Comparison of ENCODE assay signal across 22 cellular contexts in the genomic region with DNA sequence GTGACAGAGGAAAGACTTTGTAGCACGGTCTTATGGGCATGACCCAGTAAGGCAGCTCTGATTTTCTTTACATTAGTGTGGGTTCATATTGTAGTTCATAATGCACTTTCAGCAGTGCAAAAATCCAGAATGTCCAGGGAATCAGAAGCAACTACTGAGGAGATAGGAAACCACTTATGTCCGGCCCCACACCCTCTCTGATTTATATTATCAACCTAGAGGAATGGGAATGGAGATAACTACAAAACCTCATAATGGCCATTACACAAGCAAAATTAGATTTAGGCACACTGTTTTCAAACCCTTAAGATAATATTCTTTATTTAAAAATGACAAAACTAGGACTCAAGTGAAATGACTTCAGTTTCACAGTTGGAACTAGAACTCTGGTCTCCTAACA. TPM values are rescaled to one million over a fixed set of nuclear protein-coding genes. Genes with fewer than 3 reads are reported as not detected.
DNase-seq lines count a peak whose midpoint lies in the region; ATAC-seq, FAIRE-seq and TF ChIP-seq lines count a peak whose summit lies in the region.
"Had no signal": no experiment of that assay in that cellular context is flagged by ENCODE, and none has a peak within 500 bp of the region (broad histone marks: within the 10 kb centered on the region; RNA-seq: fewer than 3 reads in every experiment).

No MANE protein-coding gene starts in this region.

- FAIRE-seq in K562 (lab: Jason Lieb, UNC), result no peak
- FAIRE-seq: D721Med, G401.6, GM12891, GM19239 had no signal

- H3K9ac ChIP-seq in SK-N-SH (no peak overlapping the region), K562 (ENCODE audit: insufficient read depth in 1 of 2, low read depth in 2 of 2, low read length in 2 of 2) (no peak overlapping the region)
- H3K9ac ChIP-seq: BLaER1 treated with 17β-estradiol and CSF1 and Interleukin-3, amounts not matched to agents 10 nM and 100 nM had no signal

- H3K27me3 Mint-ChIP-seq in type B pancreatic cell, result no peaks in the 10 kb centered on the region
- H3K27me3 Mint-ChIP-seq: B cell; CD4-positive, alpha-beta T cell had no signal

- no peaks in the 10 kb centered on the region for H3K9me3 ChIP-seq in SK-N-SH
- no peaks in the 10 kb centered on the region for H3K9me3 ChIP-seq in K562 (replicated peaks; ENCODE audit: control insufficient read depth, insufficient read depth, low read depth, low read length)
- H3K9me3 ChIP-seq: A549, Caco-2 had no signal

- H4K20me1 ChIP-seq in SK-N-SH (ENCODE audit: insufficient read depth) (peaks cover 92% of the 10 kb centered on the region), K562 (replicated peaks; ENCODE audit: control insufficient read depth, insufficient read depth, low read length) (peaks cover 14% of the 10 kb centered on the region; the same call in 1 of the 2 replicates)

- H3K9me1 ChIP-seq in K562 (ENCODE audit: control insufficient read depth, insufficient read depth, low read length), result peaks cover 2% of the 10 kb centered on the region

- H3K4me1 ChIP-seq in SK-N-SH (ENCODE audit: control insufficient read depth in 1 of 2, insufficient read depth in 2 of 2, low read depth in 1 of 2, low read length in 1 of 2) (peaks cover 0 to 5% of the 10 kb centered on the region in 2 experiments; a peak in 3 of 4 replicates), K562 (replicated peaks in 1 of 2; ENCODE audit: control insufficient read depth in 2 of 2, insufficient read depth in 2 of 2, low read length in 2 of 2) (peaks cover 0 to 10% of the 10 kb centered on the region in 2 experiments; a peak in 1 of 5 replicates)

- no peak overlapping the region for H3K4me2 ChIP-seq in SK-N-SH
- no peak overlapping the region for H3K4me2 ChIP-seq in K562 (ENCODE audit: insufficient read depth, low read length)
- H3K4me2 ChIP-seq: A549; BLaER1 treated with 17β-estradiol and CSF1 and Interleukin-3, amounts not matched to agents 10 nM and 100 nM had no signal

- H3K4me3 Mint-ChIP-seq in type B pancreatic cell, result no peak overlapping the region
- H3K4me3 Mint-ChIP-seq: B cell; CD4-positive, alpha-beta T cell; CD8-positive, alpha-beta T cell had no signal

- H3K27me3 ChIP-seq in SK-N-SH (ENCODE audit: insufficient read depth), result no peaks in the 10 kb centered on the region
- H3K27me3 ChIP-seq in K562 (ENCODE audit: control insufficient read depth in 2 of 2, insufficient read depth in 2 of 2, low read length in 2 of 2), result no peaks in the 10 kb centered on the region
- H3K27me3 ChIP-seq: BLaER1 treated with 17β-estradiol and CSF1 and Interleukin-3, amounts not matched to agents 10 nM and 100 nM had no signal

- no peaks in the 10 kb centered on the region for H3K9me2 ChIP-seq in SK-N-SH

- CTCF ChIA-PET in SK-N-SH (lab: Yijun Ruan, JAX), result interaction anchor here (1.0 to 1.2 kb wide), 2 partner anchors 8 to 27 kb away, joined by 3 to 4 read pairs; no protein-coding TSS in a partner anchor
- CTCF ChIA-PET in K562 (lab: Yijun Ruan, JAX; ENCODE audit: low intra/inter-chr PET ratio), result no interaction called here

- in situ Hi-C loops in K562 (cut with MboI), result no loop called here

- peaks cover 8% of the 10 kb centered on the region for H3K36me3 Mint-ChIP-seq in type B pancreatic cell

- H2AFZ ChIP-seq in SK-N-SH (ENCODE audit: low read depth) (no peak overlapping the region), K562 (ENCODE audit: low read depth, low read length) (no peak overlapping the region)

- TF ChIP-seq RAD21 in SK-N-SH (IDR thresholded peaks at IDR 0.05; ENCODE audit: low read length) (no peak), K562 (CRISPR knock-in tag; conservative IDR thresholded peaks at IDR 0.05 in 1 of 2, IDR thresholded peaks at IDR 0.05 in 1 of 2) (no peak)

- no peak overlapping the region for H3K27ac ChIP-seq in SK-N-SH (ENCODE audit: low read depth in 2 of 2, low read length in 1 of 2)
- no peak overlapping the region for H3K27ac ChIP-seq in K562 (ENCODE audit: extremely low read depth, low read depth, low read length)
- H3K27ac ChIP-seq: 22Rv1; A549; BLaER1 treated with 17β-estradiol and CSF1 and Interleukin-3, amounts not matched to agents 10 nM and 100 nM; C4-2B had no signal

- no peak for TF ChIP-seq EP300 in SK-N-SH (IDR thresholded peaks at IDR 0.05; ENCODE audit: borderline replicate concordance in 1 of 2, low read depth in 1 of 2, low read length in 1 of 2)
- TF ChIP-seq EP300 in K562 (IDR thresholded peaks at IDR 0.05; ENCODE audit: low read length), result no peak

- POLR2A ChIA-PET in SK-N-SH (lab: Yijun Ruan, JAX), result no interaction called here
- POLR2A ChIA-PET in K562 (lab: Yijun Ruan, JAX), result interaction anchor here (0.8 kb wide), 1 partner anchor 8 kb away, joined by 4 read pairs; no protein-coding TSS in a partner anchor

- peak overlapping the region; percentile 86 for H3K27ac Mint-ChIP-seq in type B pancreatic cell
- H3K27ac Mint-ChIP-seq: B cell; CD4-positive, alpha-beta T cell; CD8-positive, alpha-beta T cell had no signal

- H3K79me2 ChIP-seq in SK-N-SH (ENCODE audit: insufficient read depth), result peaks cover 100% of the 10 kb centered on the region
- H3K79me2 ChIP-seq in K562 (ENCODE audit: control insufficient read depth, insufficient read depth, low read length), result peaks cover 34% of the 10 kb centered on the region

- H3K4me3 ChIP-seq in SK-N-SH (ENCODE audit: low read depth in 2 of 2, low read length in 1 of 2), result no peak overlapping the region
- H3K4me3 ChIP-seq in K562, result no peak overlapping the region
- H3K4me3 ChIP-seq: A549; BLaER1 treated with 17β-estradiol and CSF1 and Interleukin-3, amounts not matched to agents 10 nM and 100 nM had no signal

- DNase-seq in SK-N-SH (no peak), K562 (ENCODE audit: extremely low read depth in 1 of 4, low spot score in 3 of 4) (no peak), type B pancreatic cell (ENCODE audit: extremely low spot score, unreplicated experiment) (no peak), T-helper 1 cell (no peak), NCI-H226 (no peak)
- DNase-seq: AML-193; Caco-2; Calu3; CD4-positive, alpha-beta T cell; CD8-positive, alpha-beta T cell; DMS79 treated with DMSO at 0.1 percent for 48 hours; GF-D8 had no signal

- ATAC-seq in SK-N-SH treated with all-trans-retinoic acid at 6 μM for 48 hours (no peak), K562 (no peak)
- ATAC-seq: A549; CD8-positive, alpha-beta T cell had no signal

- WGBS in SK-N-SH (ENCODE audit: low lambda C conversion rate), result 96% methylated on average over 2 of the region's 2 CpGs
- 42% methylated on average over 2 of the region's 2 CpGs for WGBS in K562 (ENCODE audit: insufficient coverage, low coverage, missing lambda C conversion rate)

- no peak for TF ChIP-seq CTCF in SK-N-SH (IDR thresholded peaks at IDR 0.05)
- TF ChIP-seq CTCF in K562 (IDR thresholded peaks at IDR 0.05 in 2 of 3, conservative IDR thresholded peaks at IDR 0.05 in 1 of 3; ENCODE audit: insufficient read depth in 2 of 3, low read depth in 1 of 3, low read length in 3 of 3), result no peak
- no peak for TF ChIP-seq CTCF in type B pancreatic cell (conservative IDR thresholded peaks at IDR 0.05)

- H3K9me3 Mint-ChIP-seq in type B pancreatic cell, result no peaks in the 10 kb centered on the region
- H3K9me3 Mint-ChIP-seq: CD4-positive, alpha-beta T cell; CD8-positive, alpha-beta T cell had no signal

- intact Hi-C loops in K562 (cut with micrococcal nuclease), result no loop called here

- H3K4me1 Mint-ChIP-seq in type B pancreatic cell (ENCODE audit: unreplicated experiment), result peaks cover 20% of the 10 kb centered on the region

- peaks cover 12% of the 10 kb centered on the region for H3F3A ChIP-seq in SK-N-SH (replicated peaks; ENCODE audit: insufficient read depth)

- no peak for TF ChIP-seq POLR2A in K562 (conservative IDR thresholded peaks at IDR 0.05)

- H3K36me3 ChIP-seq in SK-N-SH (replicated peaks in 1 of 2; ENCODE audit: control insufficient read depth in 1 of 2, insufficient read depth in 2 of 2, low read length in 1 of 2) (peaks cover 0 to 3% of the 10 kb centered on the region in 2 experiments), K562 (ENCODE audit: control insufficient read depth, insufficient read depth, low read length) (0 out of 3 replicates have a peak, but pooled peaks cover 2% of the 10 kb centered on the region)

- BruUV-seq in K562 (replicated peaks; lab: Mats Ljungman, UMichigan), result no TSS peak

RNA-seq across cellular contexts. Expression of gene MAP2K4, which starts 7.9 kb away (rescaled TPM):
- polyA plus RNA-seq in SK-N-SH (2012; rRNA removed), result 10.6 and 14.0 TPM in 2 replicates
- polyA plus RNA-seq in SK-N-SH (2012; cell fraction: cytosol; rRNA removed), result 15.9 and 17.4 TPM in 2 replicates
- polyA plus RNA-seq in SK-N-SH (2012; cell fraction: nucleus; rRNA removed), result 9.2 and 19.3 TPM in 2 replicates
- 6.6 and 20.0 TPM in 2 replicates for total RNA-seq in K562 (2011; cell fraction: chromatin; rRNA removed; ENCODE audit: low replicate concordance)
- 3.5 and 5.9 TPM in 2 replicates for total RNA-seq in K562 (2011; cell fraction: nucleolus; rRNA removed)
- total RNA-seq in K562 (2011; cell fraction: nucleoplasm; rRNA removed), result 10.2 and 11.8 TPM in 2 replicates
- 7.7 and 10.4 TPM in 2 replicates for total RNA-seq in K562 (2014; rRNA removed)
- total RNA-seq in K562 (2014; rRNA removed; fragmentation: Illumina TruSeq; extraction: Trizol), result 14.2 and 15.8 TPM in 2 replicates
- 12.8 and 14.0 TPM in 2 replicates for total RNA-seq in K562 (2015; rRNA removed; fragmentation: Illumina TruSeq; extraction: Trizol)
- 11.1 and 12.3 TPM in 2 replicates for total RNA-seq in K562 (2021)
- 12.5 and 15.9 TPM in 2 replicates for polyA plus RNA-seq in K562 (2011; rRNA removed)
- 4.4 and 6.6 TPM in 2 replicates for polyA plus RNA-seq in K562 (2011; cell fraction: cytosol; rRNA removed)
- polyA plus RNA-seq in K562 (2011; cell fraction: nucleus; rRNA removed), result 6.6 and 9.0 TPM in 2 replicates
- polyA plus RNA-seq in K562 (2012), result 6.7 and 7.9 TPM in 2 replicates
- 9.5 and 10.8 TPM in 2 replicates for polyA plus RNA-seq in K562 (2014; fragmentation: Illumina TruSeq; extraction: Trizol)
- 1 to 10 TPM; 3.0 to 4.0 TPM for polyA plus RNA-seq in K562 (2014; fragmentation: Nextera tagmentation; extraction: Ambion mirVana)
- 6.9 and 7.4 TPM in 2 replicates for polyA plus RNA-seq in K562 (2014; rRNA removed)
- polyA minus RNA-seq in K562 (2011; rRNA and poly(A)+ RNA removed), result 28.3 and 31.0 TPM in 2 replicates
- polyA minus RNA-seq in K562 (2011; cell fraction: cytosol; rRNA and poly(A)+ RNA removed), result 6.6 and 13.7 TPM in 2 replicates
- polyA minus RNA-seq in K562 (2011; cell fraction: nucleus; rRNA and poly(A)+ RNA removed), result 6.3 and 12.1 TPM in 2 replicates
- total RNA-seq in type B pancreatic cell (ENCODE audit: low replicate concordance), result 45.1 and 49.6 TPM in 2 replicates

RNA-seq across cellular contexts. Expression of gene ZNF18, which starts 31.3 kb away (rescaled TPM):
- 3.2 and 5.5 TPM in 2 replicates for polyA plus RNA-seq in SK-N-SH (2012; rRNA removed)
- 3.4 and 3.7 TPM in 2 replicates for polyA plus RNA-seq in SK-N-SH (2012; cell fraction: cytosol; rRNA removed)
- 8.0 and 14.1 TPM in 2 replicates for polyA plus RNA-seq in SK-N-SH (2012; cell fraction: nucleus; rRNA removed)
- 4.3 and 7.7 TPM in 2 replicates for total RNA-seq in K562 (2011; cell fraction: chromatin; rRNA removed; ENCODE audit: low replicate concordance)
- total RNA-seq in K562 (2011; cell fraction: nucleolus; rRNA removed), result 3.4 and 4.0 TPM in 2 replicates
- 2.8 and 4.4 TPM in 2 replicates for total RNA-seq in K562 (2011; cell fraction: nucleoplasm; rRNA removed)
- total RNA-seq in K562 (2014; rRNA removed), result 3.1 and 3.4 TPM in 2 replicates
- 4.0 and 4.2 TPM in 2 replicates for total RNA-seq in K562 (2014; rRNA removed; fragmentation: Illumina TruSeq; extraction: Trizol)
- 3.7 and 3.9 TPM in 2 replicates for total RNA-seq in K562 (2015; rRNA removed; fragmentation: Illumina TruSeq; extraction: Trizol)
- total RNA-seq in K562 (2021), result 2.7 and 2.8 TPM in 2 replicates
- polyA plus RNA-seq in K562 (2011; rRNA removed), result 5.0 and 5.7 TPM in 2 replicates
- polyA plus RNA-seq in K562 (2011; cell fraction: cytosol; rRNA removed), result 1.4 and 2.5 TPM in 2 replicates
- 7.3 and 10.0 TPM in 2 replicates for polyA plus RNA-seq in K562 (2011; cell fraction: nucleus; rRNA removed)
- 2.2 and 2.3 TPM in 2 replicates for polyA plus RNA-seq in K562 (2012)
- 2.4 and 3.5 TPM in 2 replicates for polyA plus RNA-seq in K562 (2014; fragmentation: Illumina TruSeq; extraction: Trizol)
- 1 to 10 TPM; 1.1 to 3.4 TPM for polyA plus RNA-seq in K562 (2014; fragmentation: Nextera tagmentation; extraction: Ambion mirVana)
- polyA plus RNA-seq in K562 (2014; rRNA removed), result 2.4 and 2.7 TPM in 2 replicates
- 4.0 and 4.8 TPM in 2 replicates for polyA minus RNA-seq in K562 (2011; rRNA and poly(A)+ RNA removed)
- 1.0 and 1.7 TPM in 2 replicates for polyA minus RNA-seq in K562 (2011; cell fraction: cytosol; rRNA and poly(A)+ RNA removed)
- polyA minus RNA-seq in K562 (2011; cell fraction: nucleus; rRNA and poly(A)+ RNA removed), result 2.0 and 4.0 TPM in 2 replicates
- 7.3 and 8.2 TPM in 2 replicates for total RNA-seq in type B pancreatic cell (ENCODE audit: low replicate concordance)
